In genomic region chr1:26154750-26155149, GRCh38 we compare ENCODE assay signal across 2 cellular contexts.
TF ChIP-seq lines count a peak whose summit lies in the region.

No MANE protein-coding gene starts in this region.

TF ChIP-seq in HEK293T, 16 proteins besides CTCF, POLR2A, EP300 and RAD21:
- TF ChIP-seq FOXA1 (IDR thresholded peaks at IDR 0.05) (no peak), ELF4 (IDR thresholded peaks at IDR 0.05) (no peak), FOXK2 (IDR thresholded peaks at IDR 0.05) (no peak), TARDBP (IDR thresholded peaks at IDR 0.05) (no peak), HDGF (IDR thresholded peaks at IDR 0.05; ENCODE audit: borderline replicate concordance) (no peak), SP1 (IDR thresholded peaks at IDR 0.05) (no peak), L3MBTL2 (conservative IDR thresholded peaks at IDR 0.05) (no peak), ZNF384 (IDR thresholded peaks at IDR 0.05) (no peak), CTBP1 (IDR thresholded peaks at IDR 0.05; ENCODE audit: borderline replicate concordance) (no peak), LEF1 (IDR thresholded peaks at IDR 0.05; ENCODE audit: borderline replicate concordance) (no peak), FOXM1 (IDR thresholded peaks at IDR 0.05; ENCODE audit: borderline replicate concordance) (no peak), NFRKB (IDR thresholded peaks at IDR 0.05) (no peak), SUZ12 (IDR thresholded peaks at IDR 0.05) (no peak), PKNOX1 (IDR thresholded peaks at IDR 0.05) (no peak), BHLHE40 (IDR thresholded peaks at IDR 0.05; ENCODE audit: borderline replicate concordance) (no peak)

TF ChIP-seq in endothelial cell of umbilical vein, 7 proteins besides CTCF, POLR2A, EP300 and RAD21:
- TF ChIP-seq EZH2 (IDR thresholded peaks at IDR 0.05; ENCODE audit: borderline replicate concordance, low read depth, low read length, severe bottlenecking) (no peak), POLR2AphosphoS5 (IDR thresholded peaks at IDR 0.05; ENCODE audit: insufficient read depth, low read depth, low read length) (no peak), FOS (IDR thresholded peaks at IDR 0.05; ENCODE audit: borderline replicate concordance, insufficient read depth, low read length) (no peak), JUN (IDR thresholded peaks at IDR 0.05; ENCODE audit: borderline replicate concordance, insufficient read depth, insufficient read length, low read depth) (no peak), MAX (IDR thresholded peaks at IDR 0.05; ENCODE audit: insufficient read depth, insufficient read length) (no peak), MYC (IDR thresholded peaks at IDR 0.05; ENCODE audit: low read depth, low read length) (no peak)
